Comparison of ENCODE assay signal across 8 cellular contexts in genomic region chr6:63571883-63572732, GRCh38. TPM values are rescaled to one million over a fixed set of nuclear protein-coding genes. Genes with fewer than 3 reads are reported as not detected.
DNase-seq lines count a peak whose midpoint lies in the region; TF ChIP-seq lines count a peak whose summit lies in the region.

Gene LOC128125822 (plus strand): TSS chr6:63572480.
Gene PTP4A1 (plus strand): TSS chr6:63572480. CDS start chr6:63576881, 4,401 bp downstream.

- no peaks in the 10 kb centered on the region for H3K9me3 Mint-ChIP-seq in neural crest cell

- H3K36me3 ChIP-seq in ES-I3 (ENCODE audit: insufficient read depth, low read length) (peaks cover 7% of the 10 kb centered on the region), HAP-1 (replicated peaks) (peaks cover 13% of the 10 kb centered on the region), MM.1S (replicated peaks; ENCODE audit: insufficient read depth, low read length) (0 out of 2 replicates have a peak, but pooled peaks cover 4% of the 10 kb centered on the region), stomach smooth muscle (ENCODE audit: control insufficient read depth in 2 of 2, insufficient read depth in 2 of 2, low read length in 2 of 2) (peaks cover 5 to 8% of the 10 kb centered on the region in 2 donors)

- no peak for TF ChIP-seq CTCF in MM.1S (IDR thresholded peaks at IDR 0.05; ENCODE audit: low read length)
- no peak for TF ChIP-seq CTCF in foreskin fibroblast (IDR thresholded peaks at IDR 0.05; ENCODE audit: low read depth, low read length)
- TF ChIP-seq CTCF in neural crest cell (conservative IDR thresholded peaks at IDR 0.05), result no peak

- in situ Hi-C loops in HAP-1 (cut with MboI; ENCODE audit: low sequenced_read_pairs), result no loop called here

- peaks cover 38% of the 10 kb centered on the region for H3K4me1 Mint-ChIP-seq in neural crest cell

- peaks cover 17% of the 10 kb centered on the region for H3F3A ChIP-seq in MM.1S (ENCODE audit: insufficient read depth, low read length)

- H3K4me1 ChIP-seq in ES-I3 (ENCODE audit: insufficient read depth, low read length) (no peaks in the 10 kb centered on the region; the same call in 1 of the 2 replicates), HAP-1 (peaks cover 19% of the 10 kb centered on the region), MM.1S (ENCODE audit: low read length) (0 out of 2 replicates have a peak, but pooled peaks cover 3% of the 10 kb centered on the region), stomach smooth muscle (ENCODE audit: control insufficient read depth, insufficient read depth, low read length) (no peaks in the 10 kb centered on the region)

- H3K27ac Mint-ChIP-seq in neural crest cell (ENCODE audit: unreplicated experiment), result peak within 1 kb of the TSS; percentile 98

- H3K9me2 ChIP-seq in MM.1S (replicated peaks; ENCODE audit: insufficient read depth, low read length), result no peaks in the 10 kb centered on the region

- peak within 1 kb of the TSS; percentile 94 for H3K4me2 ChIP-seq in MM.1S (ENCODE audit: low read depth, low read length)

- peaks cover 11% of the 10 kb centered on the region for H3K36me3 Mint-ChIP-seq in neural crest cell (ENCODE audit: low read depth)

- peaks cover 22% of the 10 kb centered on the region for H3K27me3 Mint-ChIP-seq in neural crest cell (ENCODE audit: low read depth)

- H3K27ac ChIP-seq in MM.1S (ENCODE audit: low read length) (peak within 1 kb of the TSS; percentile 93), stomach smooth muscle (ENCODE audit: low read length) (peak within 1 kb of the TSS; percentile 94)

- peak within 1 kb of the TSS; percentile 83 for H3K9ac ChIP-seq in ES-I3 (ENCODE audit: low read depth, low read length)
- H3K9ac ChIP-seq in MM.1S (ENCODE audit: low read length), result peak within 1 kb of the TSS; percentile 98
- peak within 1 kb of the TSS; percentile 91 to 93 for H3K9ac ChIP-seq in stomach smooth muscle (ENCODE audit: low read length in 2 of 2)

- H3K4me3 Mint-ChIP-seq in neural crest cell, result peak within 1 kb of the TSS; percentile 98

- peaks cover 46% of the 10 kb centered on the region for H3K79me2 ChIP-seq in MM.1S (ENCODE audit: low read length)

- H3K9me3 ChIP-seq in ES-I3 (ENCODE audit: control insufficient read depth, insufficient read depth, low read length), result no peaks in the 10 kb centered on the region
- H3K9me3 ChIP-seq in HAP-1, result no peaks in the 10 kb centered on the region; the same call in 1 of the 2 replicates
- H3K9me3 ChIP-seq in MM.1S (replicated peaks; ENCODE audit: insufficient read depth, low read length), result no peaks in the 10 kb centered on the region
- H3K9me3 ChIP-seq in stomach smooth muscle (ENCODE audit: control insufficient read depth in 2 of 2, low read length in 2 of 2), result no peaks in the 10 kb centered on the region

- peaks cover 9% of the 10 kb centered on the region for H4K20me1 ChIP-seq in MM.1S (ENCODE audit: insufficient read depth, low read length)

- peak within 1 kb of the TSS; percentile 63 for H2AFZ ChIP-seq in MM.1S (ENCODE audit: low read length)

- H3K4me3 ChIP-seq in HAP-1 (peak within 1 kb of the TSS; percentile 79), MM.1S (ENCODE audit: low read length) (peak within 1 kb of the TSS; percentile 91), foreskin fibroblast (ENCODE audit: low read depth in 1 of 2, low read length in 2 of 2) (peak within 1 kb of the TSS; percentile 90), stomach smooth muscle (ENCODE audit: low read length in 2 of 2) (peak within 1 kb of the TSS; percentile 81 to 96)

- H3K27me3 ChIP-seq in HAP-1 (ENCODE audit: low read depth) (no peaks in the 10 kb centered on the region), MM.1S (replicated peaks; ENCODE audit: insufficient read depth, low read length) (no peaks in the 10 kb centered on the region), stomach smooth muscle (ENCODE audit: control insufficient read depth in 1 of 2, insufficient read depth in 2 of 2, low read length in 2 of 2) (no peaks in the 10 kb centered on the region)

- DNase-seq in HAP-1 (ENCODE audit: low spot score in 2 of 2), result peak; percentile 90 to 96
- DNase-seq in MM.1S, result peak; percentile 97
- peak; percentile 56 for DNase-seq in SIG-M5 (lab: John Stamatoyannopoulos, UW)
- peak; percentile 94 for DNase-seq in activated gamma-delta T cell treated with Interleukin-2 at 50 U/mL for 16 hours
- peak; percentile 99 to 100 for DNase-seq in foreskin fibroblast
- peak; percentile 93 for DNase-seq in neural crest cell (ENCODE audit: low read depth, low spot score)

RNA-seq across cellular contexts. Expression of gene PTP4A1, which starts in this region (rescaled TPM):
- 78.1 and 79.9 TPM in 2 replicates for total RNA-seq in neural crest cell

Comparison
In these comparisons a context has a peak if more than half of its experiments do, and no peak if none do; other contexts are left out.
1. Peak in every context shown above with its lines: DNase-seq, H3K4me3 ChIP-seq and H3K27ac ChIP-seq.